1 cellular context compared by ENCODE assay signal in the genomic region with DNA sequence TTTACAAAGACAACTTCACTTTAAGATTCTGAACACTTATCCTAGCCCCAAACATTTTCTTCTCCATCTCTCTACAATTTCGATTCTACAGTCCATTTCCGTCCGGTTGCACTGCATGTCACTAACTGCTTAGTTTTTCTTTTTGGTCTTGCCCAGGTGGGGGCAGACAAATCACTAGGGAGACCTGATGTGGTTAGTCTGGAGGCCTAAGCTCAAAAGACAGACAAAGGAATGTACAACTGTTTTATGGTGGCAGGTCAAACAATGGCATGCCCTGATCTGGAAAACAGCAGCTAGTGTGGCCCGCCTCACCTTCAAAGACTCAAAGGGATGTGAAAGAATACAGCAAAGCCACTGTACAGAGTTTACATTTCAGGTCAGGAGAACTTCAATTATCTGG.
TF ChIP-seq lines count a peak whose summit lies in the region.

No MANE protein-coding gene starts in this region.

TF ChIP-seq in GM23338, 12 proteins besides CTCF, POLR2A, EP300 and RAD21:
- TF ChIP-seq, protein P1, sequence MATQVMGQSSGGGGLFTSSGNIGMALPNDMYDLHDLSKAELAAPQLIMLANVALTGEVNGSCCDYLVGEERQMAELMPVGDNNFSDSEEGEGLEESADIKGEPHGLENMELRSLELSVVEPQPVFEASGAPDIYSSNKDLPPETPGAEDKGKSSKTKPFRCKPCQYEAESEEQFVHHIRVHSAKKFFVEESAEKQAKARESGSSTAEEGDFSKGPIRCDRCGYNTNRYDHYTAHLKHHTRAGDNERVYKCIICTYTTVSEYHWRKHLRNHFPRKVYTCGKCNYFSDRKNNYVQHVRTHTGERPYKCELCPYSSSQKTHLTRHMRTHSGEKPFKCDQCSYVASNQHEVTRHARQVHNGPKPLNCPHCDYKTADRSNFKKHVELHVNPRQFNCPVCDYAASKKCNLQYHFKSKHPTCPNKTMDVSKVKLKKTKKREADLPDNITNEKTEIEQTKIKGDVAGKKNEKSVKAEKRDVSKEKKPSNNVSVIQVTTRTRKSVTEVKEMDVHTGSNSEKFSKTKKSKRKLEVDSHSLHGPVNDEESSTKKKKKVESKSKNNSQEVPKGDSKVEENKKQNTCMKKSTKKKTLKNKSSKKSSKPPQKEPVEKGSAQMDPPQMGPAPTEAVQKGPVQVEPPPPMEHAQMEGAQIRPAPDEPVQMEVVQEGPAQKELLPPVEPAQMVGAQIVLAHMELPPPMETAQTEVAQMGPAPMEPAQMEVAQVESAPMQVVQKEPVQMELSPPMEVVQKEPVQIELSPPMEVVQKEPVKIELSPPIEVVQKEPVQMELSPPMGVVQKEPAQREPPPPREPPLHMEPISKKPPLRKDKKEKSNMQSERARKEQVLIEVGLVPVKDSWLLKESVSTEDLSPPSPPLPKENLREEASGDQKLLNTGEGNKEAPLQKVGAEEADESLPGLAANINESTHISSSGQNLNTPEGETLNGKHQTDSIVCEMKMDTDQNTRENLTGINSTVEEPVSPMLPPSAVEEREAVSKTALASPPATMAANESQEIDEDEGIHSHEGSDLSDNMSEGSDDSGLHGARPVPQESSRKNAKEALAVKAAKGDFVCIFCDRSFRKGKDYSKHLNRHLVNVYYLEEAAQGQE (IDR thresholded peaks at IDR 0.05; ENCODE audit: unreplicated experiment), result no peak
- TF ChIP-seq ETS1 (IDR thresholded peaks at IDR 0.05) (no peak), ZNF462 (CRISPR knock-in tag; IDR thresholded peaks at IDR 0.05) (no peak), ZNF331 (CRISPR knock-in tag; IDR thresholded peaks at IDR 0.05; ENCODE audit: low read depth) (no peak), NANOG (IDR thresholded peaks at IDR 0.05; ENCODE audit: borderline replicate concordance) (no peak), POLR2AphosphoS5 (IDR thresholded peaks at IDR 0.05; ENCODE audit: low read depth) (no peak)
